Comparison of ENCODE assay signal across 9 cellular contexts in genomic region chr11:67371199-67371548, GRCh38. TPM values are rescaled to one million over a fixed set of nuclear protein-coding genes. Genes with fewer than 3 reads are reported as not detected.
DNase-seq lines count a peak whose midpoint lies in the region; ATAC-seq and TF ChIP-seq lines count a peak whose summit lies in the region.
"Had no signal": no experiment of that assay in that cellular context is flagged by ENCODE, and none has a peak within 500 bp of the region (broad histone marks: within the 10 kb centered on the region; RNA-seq: fewer than 3 reads in every experiment).

No MANE protein-coding gene starts in this region.

- no peak overlapping the region for H3K9ac ChIP-seq in mesendoderm (ENCODE audit: low read length)

- H3K23ac ChIP-seq in mesendoderm (ENCODE audit: low read length): no peak overlapping the region

- H4K8ac ChIP-seq in mesendoderm (ENCODE audit: low read depth, low read length): no peak overlapping the region

- H3K4me3 Mint-ChIP-seq in activated naive CD4-positive, alpha-beta T cell treated with anti-CD3 and anti-CD28 coated beads, Interleukin-2, amount 10 ng/mL, durations not matched to agents 7 days and 5 days: peak overlapping the region; percentile 66
- H3K4me3 Mint-ChIP-seq in activated naive CD8-positive, alpha-beta T cell treated with anti-CD3 and anti-CD28 coated beads, Interleukin-2, amount 10 ng/mL, durations not matched to agents 7 days and 5 days: peak overlapping the region; percentile 72

- H3K36me3 ChIP-seq in mesendoderm (ENCODE audit: control insufficient read depth, insufficient read depth, low read length) (no peaks in the 10 kb centered on the region), uterus (no peaks in the 10 kb centered on the region)

- no peak overlapping the region for H2AK5ac ChIP-seq in mesendoderm (ENCODE audit: low read length)

- intact Hi-C loops in uterus (cut with DNase I; ENCODE audit: low total_unique reads): no loop called here

- no peak overlapping the region for H3K18ac ChIP-seq in mesendoderm (ENCODE audit: low read length)

- no peak overlapping the region for H3K27ac Mint-ChIP-seq in activated naive CD4-positive, alpha-beta T cell treated with anti-CD3 and anti-CD28 coated beads, Interleukin-2, amount 10 ng/mL, durations not matched to agents 7 days and 5 days
- peak overlapping the region; percentile 42 for H3K27ac Mint-ChIP-seq in activated naive CD8-positive, alpha-beta T cell treated with anti-CD3 and anti-CD28 coated beads, Interleukin-2, amount 10 ng/mL, durations not matched to agents 7 days and 5 days

- H3K9me3 ChIP-seq in uterus: no peaks in the 10 kb centered on the region

- no peak overlapping the region for H4K5ac ChIP-seq in mesendoderm (ENCODE audit: low read length)

- no peak overlapping the region for H2BK15ac ChIP-seq in mesendoderm (replicated peaks; ENCODE audit: low read depth)

- TF ChIP-seq CTCF in uterus (IDR thresholded peaks at IDR 0.05): no peak

- no peak overlapping the region for H3K4me2 ChIP-seq in mesendoderm (ENCODE audit: low read length)

- H3K4me1 Mint-ChIP-seq in activated naive CD4-positive, alpha-beta T cell treated with anti-CD3 and anti-CD28 coated beads, Interleukin-2, amount 10 ng/mL, durations not matched to agents 7 days and 5 days: peaks cover 42% of the 10 kb centered on the region
- H3K4me1 Mint-ChIP-seq in activated naive CD8-positive, alpha-beta T cell treated with anti-CD3 and anti-CD28 coated beads, Interleukin-2, amount 10 ng/mL, durations not matched to agents 7 days and 5 days: peaks cover 49% of the 10 kb centered on the region

- peak overlapping the region; percentile 51 for H3K56ac ChIP-seq in mesendoderm (ENCODE audit: low read length)

- H3K4me1 ChIP-seq in mesendoderm (ENCODE audit: control insufficient read depth, low read depth, low read length) (peaks cover 16% of the 10 kb centered on the region), uterus (peaks cover 0 to 1% of the 10 kb centered on the region in 2 donors)

- TF ChIP-seq POLR2A in uterus (IDR thresholded peaks at IDR 0.05): no peak

- H2BK120ac ChIP-seq in mesendoderm (ENCODE audit: low read depth, low read length): no peak overlapping the region

- H3K9me3 Mint-ChIP-seq in activated naive CD4-positive, alpha-beta T cell treated with anti-CD3 and anti-CD28 coated beads, Interleukin-2, amount 10 ng/mL, durations not matched to agents 7 days and 5 days: no peaks in the 10 kb centered on the region
- H3K9me3 Mint-ChIP-seq in activated naive CD8-positive, alpha-beta T cell treated with anti-CD3 and anti-CD28 coated beads, Interleukin-2, amount 10 ng/mL, durations not matched to agents 7 days and 5 days: no peaks in the 10 kb centered on the region

- no peak overlapping the region for H3K4ac ChIP-seq in mesendoderm (ENCODE audit: low read depth, low read length)

- DNase-seq in activated naive CD4-positive, alpha-beta T cell treated with anti-CD3 and anti-CD28 coated beads, Interleukin-2, amount 10 ng/mL, durations not matched to agents 7 days and 5 days: no peak
- DNase-seq in activated naive CD4-positive, alpha-beta T cell treated with anti-CD3 and anti-CD28 coated beads, Interleukin-2, amount 50 U/mL, for 16 hours: no peak
- DNase-seq in activated naive CD8-positive, alpha-beta T cell treated with anti-CD3 and anti-CD28 coated beads, Interleukin-2, amount 10 ng/mL, durations not matched to agents 7 days and 5 days: no peak
- no peak for DNase-seq in mesendoderm
- DNase-seq in uterus: no peak
- DNase-seq in activated CD8-positive, alpha-beta memory T cell treated with anti-CD3 and anti-CD28 coated beads, Interleukin-2, amount 50 U/mL, for 48 hours: no peak
- DNase-seq in COR-L47 (lab: John Stamatoyannopoulos, UW): no peak
- DNase-seq: NCI-H2081 had no signal

- CTCF ChIA-PET in activated naive CD4-positive, alpha-beta T cell treated with anti-CD3 and anti-CD28 coated beads, Interleukin-2, amount 10 ng/mL, durations not matched to agents 7 days and 5 days (lab: Charles Lee): interaction anchor here (1.1 to 24.9 kb wide), 6 partner anchors 9 to 112 kb away, joined by 3 to 564 read pairs (median 14); partner anchors contain the start of genes AIP and POLD4

- H2BK5ac ChIP-seq in mesendoderm (ENCODE audit: low read length): no peak overlapping the region

- H3K79me1 ChIP-seq in mesendoderm (ENCODE audit: low read length): no peaks in the 10 kb centered on the region

- H3K27me3 ChIP-seq in mesendoderm (ENCODE audit: insufficient read depth, low read length, poor library complexity) (no peaks in the 10 kb centered on the region), uterus (no peaks in the 10 kb centered on the region)

- ATAC-seq in activated naive CD8-positive, alpha-beta T cell treated with anti-CD3 and anti-CD28 coated beads, Interleukin-2, amount 10 ng/mL, durations not matched to agents 7 days and 5 days (ENCODE audit: low read depth): no peak
- no peak for ATAC-seq in HG03196 (IDR thresholded peaks at IDR 0.05; ENCODE audit: unreplicated experiment)

- H3K27me3 Mint-ChIP-seq in activated naive CD4-positive, alpha-beta T cell treated with anti-CD3 and anti-CD28 coated beads, Interleukin-2, amount 10 ng/mL, durations not matched to agents 7 days and 5 days: peaks cover 100% of the 10 kb centered on the region
- peaks cover 52% of the 10 kb centered on the region for H3K27me3 Mint-ChIP-seq in activated naive CD8-positive, alpha-beta T cell treated with anti-CD3 and anti-CD28 coated beads, Interleukin-2, amount 10 ng/mL, durations not matched to agents 7 days and 5 days

- no peaks in the 10 kb centered on the region for H3K36me3 Mint-ChIP-seq in activated naive CD4-positive, alpha-beta T cell treated with anti-CD3 and anti-CD28 coated beads, Interleukin-2, amount 10 ng/mL, durations not matched to agents 7 days and 5 days
- no peaks in the 10 kb centered on the region for H3K36me3 Mint-ChIP-seq in activated naive CD8-positive, alpha-beta T cell treated with anti-CD3 and anti-CD28 coated beads, Interleukin-2, amount 10 ng/mL, durations not matched to agents 7 days and 5 days

- no CpG with 5 or more reads among the region's 3 CpGs for WGBS in mesendoderm (ENCODE audit: extremely low coverage, insufficient coverage, low lambda C conversion rate)

- H3K79me2 ChIP-seq in mesendoderm (ENCODE audit: control insufficient read depth, insufficient read depth, low read length): no peaks in the 10 kb centered on the region

- POLR2A ChIA-PET in activated naive CD8-positive, alpha-beta T cell treated with anti-CD3 and anti-CD28 coated beads, Interleukin-2, amount 10 ng/mL, durations not matched to agents 7 days and 5 days (lab: Charles Lee): interaction anchor here (1.0 to 5.6 kb wide), 3 partner anchors 8 to 18 kb away, joined by 3 to 42 read pairs (median 4); partner anchors contain the start of gene POLD4

- no peak overlapping the region for H3K4me3 ChIP-seq in mesendoderm (ENCODE audit: low read length)
- H3K4me3 ChIP-seq in uterus: peak overlapping the region in 1 of 2 donors; percentile 85

- no peak overlapping the region for H3K27ac ChIP-seq in mesendoderm (ENCODE audit: low read depth, low read length)
- peak overlapping the region; percentile 92 to 99 for H3K27ac ChIP-seq in uterus

RNA-seq across cellular contexts. Expression of gene CLCF1, which starts 2.2 kb away (rescaled TPM):
- total RNA-seq in activated naive CD8-positive, alpha-beta T cell treated with anti-CD3 and anti-CD28 coated beads, Interleukin-2, amount 10 ng/mL, durations not matched to agents 7 days and 5 days: 1 to 10 TPM; 4.3 to 4.7 TPM
- 1.3 TPM for polyA plus RNA-seq in mesendoderm (2013, experiment 1 of 2)
- polyA plus RNA-seq in mesendoderm (2013, experiment 2 of 2): 1.2 TPM
- 10 to 100 TPM in 1 of 4 donors, 1 to 10 TPM in 2, under 1 TPM in 1; 0.77 to 19.3 (median 7.4) TPM for total RNA-seq in uterus

RNA-seq across cellular contexts. Expression of gene POLD4, which starts 17.8 kb away (rescaled TPM):
- 10 to 100 TPM; 73.2 to 78.2 TPM for total RNA-seq in activated naive CD8-positive, alpha-beta T cell treated with anti-CD3 and anti-CD28 coated beads, Interleukin-2, amount 10 ng/mL, durations not matched to agents 7 days and 5 days
- 16.0 TPM for polyA plus RNA-seq in mesendoderm (2013, experiment 1 of 2)
- polyA plus RNA-seq in mesendoderm (2013, experiment 2 of 2): 16.4 TPM
- total RNA-seq in uterus: 10 to 100 TPM in 3 of 4 donors, 1 to 10 TPM in 1; 8.7 to 65.6 (median 31.3) TPM

RNA-seq across cellular contexts. Expression of gene RAD9A, which starts 20.6 kb away (rescaled TPM):
- 10 to 100 TPM; 65.3 to 67.1 TPM for total RNA-seq in activated naive CD8-positive, alpha-beta T cell treated with anti-CD3 and anti-CD28 coated beads, Interleukin-2, amount 10 ng/mL, durations not matched to agents 7 days and 5 days
- polyA plus RNA-seq in mesendoderm (2013, experiment 1 of 2): 16.4 TPM
- 14.7 TPM for polyA plus RNA-seq in mesendoderm (2013, experiment 2 of 2)
- 10 to 100 TPM in 2 of 4 donors, 1 to 10 TPM in 2; 2.6 to 37.3 (median 11.6) TPM for total RNA-seq in uterus

RNA-seq across cellular contexts. Expression of gene PPP1CA, which starts 30.5 kb away (rescaled TPM):
- total RNA-seq in activated naive CD8-positive, alpha-beta T cell treated with anti-CD3 and anti-CD28 coated beads, Interleukin-2, amount 10 ng/mL, durations not matched to agents 7 days and 5 days: 100 to 1,000 TPM; 290 to 311 TPM
- 216 TPM for polyA plus RNA-seq in mesendoderm (2013, experiment 1 of 2)
- polyA plus RNA-seq in mesendoderm (2013, experiment 2 of 2): 212 TPM
- 100 to 1,000 TPM in 1 of 4 donors, 10 to 100 TPM in 3; 15.9 to 180 (median 77.1) TPM for total RNA-seq in uterus

RNA-seq across cellular contexts. Expression of gene TBC1D10C, which starts 32.7 kb away (rescaled TPM):
- total RNA-seq in activated naive CD8-positive, alpha-beta T cell treated with anti-CD3 and anti-CD28 coated beads, Interleukin-2, amount 10 ng/mL, durations not matched to agents 7 days and 5 days: 100 to 1,000 TPM; 359 to 367 TPM
- polyA plus RNA-seq in mesendoderm (2013, experiment 1 of 2): 0.39 TPM
- polyA plus RNA-seq in mesendoderm (2013, experiment 2 of 2): 0.41 TPM
- 1 to 10 TPM in 2 of 4 donors, not detected in 2; 1.3 to 2.5 TPM for total RNA-seq in uterus
